In the genomic region with DNA sequence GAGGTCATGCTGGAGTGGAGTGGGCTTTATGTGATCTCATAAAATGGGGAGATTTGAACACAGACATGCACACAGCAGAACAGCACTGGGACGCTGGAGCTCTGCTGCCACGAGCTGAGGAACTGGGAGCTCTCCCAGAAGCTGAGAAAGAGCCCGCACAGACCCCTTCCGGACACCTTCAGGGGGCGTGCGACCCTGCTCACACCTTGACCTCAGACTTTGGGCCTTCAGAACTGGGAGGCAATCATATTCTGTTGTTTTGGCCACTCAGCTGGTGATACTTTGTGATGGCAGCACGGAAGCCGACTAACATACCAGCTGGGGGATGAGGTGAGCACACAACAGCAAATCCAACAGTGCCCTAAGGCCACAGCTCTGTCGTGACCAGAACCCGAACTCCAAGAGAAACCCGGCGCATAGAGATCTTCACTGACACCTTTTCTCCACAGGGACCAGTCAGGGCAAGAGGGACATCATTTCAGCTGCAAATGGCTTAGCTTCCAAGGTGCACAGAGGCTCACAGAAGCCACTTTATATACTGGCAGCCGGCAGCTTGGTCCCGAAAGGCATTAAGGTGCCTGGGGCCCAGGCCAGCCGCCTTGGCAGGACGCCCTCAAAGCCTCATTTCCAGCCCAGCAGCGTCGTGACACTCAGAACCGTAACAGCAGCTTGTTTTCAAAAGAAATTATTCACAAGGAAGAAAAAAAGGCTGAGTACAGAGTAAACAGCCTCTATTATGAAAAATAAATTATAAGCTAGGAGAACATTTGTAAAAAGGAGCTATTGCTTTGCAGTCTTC, we compare ENCODE assay signal across 16 cellular contexts.
"Had no signal": no experiment of that assay in that cellular context is flagged by ENCODE, and none has a peak within 500 bp of the region (broad histone marks: within the 10 kb centered on the region; RNA-seq: fewer than 3 reads in every experiment).

No MANE protein-coding gene starts in this region.

- H3K9me3 ChIP-seq: heart right ventricle, lower lobe of right lung, testis, upper lobe of right lung had no signal

- H3K9me3 Mint-ChIP-seq: activated T-helper 17 cell treated with anti-CD3 and anti-CD28 coated beads, Interleukin-2, amount 50 U/mL, for 72 hours; central memory CD8-positive, alpha-beta T cell; mesothelial cell of epicardium; neural crest cell had no signal

- H3K27me3 Mint-ChIP-seq: activated T-helper 17 cell treated with anti-CD3 and anti-CD28 coated beads, Interleukin-2, amount 50 U/mL, for 72 hours had no signal

- H3K4me3 Mint-ChIP-seq: activated T-helper 17 cell treated with anti-CD3 and anti-CD28 coated beads, Interleukin-2, amount 50 U/mL, for 72 hours; central memory CD8-positive, alpha-beta T cell; mesothelial cell of epicardium; neural crest cell had no signal

- ATAC-seq: activated T-helper 17 cell treated with anti-CD3 and anti-CD28 coated beads, Interleukin-2, amount 50 U/mL, for 72 hours; heart right ventricle; left colon; lower lobe of right lung; sciatic nerve; stimulated activated naive CD8-positive, alpha-beta T cell treated with anti-CD3 and anti-CD28 coated beads, Interleukin-15, Interleukin-2, amounts not matched to agents 100 U/mL and 50 U/mL, for 24 hours; upper lobe of right lung had no signal

- H3K27ac ChIP-seq: heart right ventricle, lower lobe of right lung, testis, upper lobe of right lung had no signal

- H3K27me3 ChIP-seq: testis had no signal

- H3K27ac Mint-ChIP-seq: activated T-helper 17 cell treated with anti-CD3 and anti-CD28 coated beads, Interleukin-2, amount 50 U/mL, for 72 hours; mesothelial cell of epicardium had no signal

- H3K36me3 Mint-ChIP-seq: mesothelial cell of epicardium had no signal

- H3K4me3 ChIP-seq: heart right ventricle, lower lobe of right lung, testis, upper lobe of right lung had no signal

- H3K4me1 Mint-ChIP-seq: activated T-helper 17 cell treated with anti-CD3 and anti-CD28 coated beads, Interleukin-2, amount 50 U/mL, for 72 hours had no signal

- DNase-seq: activated CD4-positive, CD25-positive, alpha-beta regulatory T cell treated with anti-CD3 and anti-CD28 coated beads, Interleukin-2, amount 50 U/mL, for 72 hours; activated naive CD4-positive, alpha-beta T cell treated with Interleukin-2 at 50 U/mL for 16 hours; cortex of kidney; effector memory CD4-positive, alpha-beta T cell; heart right ventricle; left colon; lower lobe of right lung; stimulated activated naive CD8-positive, alpha-beta T cell treated with anti-CD3 and anti-CD28 coated beads, Interleukin-15, Interleukin-2, amounts not matched to agents 100 U/mL and 50 U/mL, for 24 hours; T1000; testis; upper lobe of right lung had no signal

- H3K36me3 ChIP-seq: heart right ventricle, lower lobe of right lung, upper lobe of right lung had no signal
